ENCODE assay signal across 16 cellular contexts in genomic region chr10:2981361-2981801, GRCh38.
DNase-seq lines count a peak whose midpoint lies in the region; ATAC-seq, FAIRE-seq and TF ChIP-seq lines count a peak whose summit lies in the region.
"Had no signal": no experiment of that assay in that cellular context is flagged by ENCODE, and none has a peak within 500 bp of the region (broad histone marks: within the 10 kb centered on the region; RNA-seq: fewer than 3 reads in every experiment).

No MANE protein-coding gene starts in this region.

- peak; percentile 3 for DNase-seq in EH (ENCODE audit: low read depth)
- DNase-seq in IMR-90: no peak
- no peak for DNase-seq in K562 (ENCODE audit: extremely low read depth in 1 of 4, low spot score in 3 of 4)
- peak; percentile 80 for DNase-seq in osteocyte (ENCODE audit: extremely low spot score, unreplicated experiment)
- no peak for DNase-seq in kidney
- no peak for DNase-seq in activated CD4-positive, alpha-beta T cell treated with anti-CD3 and anti-CD28 coated beads, Interleukin-2, amount 50 U/mL, for 48 hours
- no peak for DNase-seq in D341Med (ENCODE audit: low spot score)
- no peak for DNase-seq in endothelial cell (ENCODE audit: low spot score)
- DNase-seq: activated CD8-positive, alpha-beta T cell treated with anti-CD3 and anti-CD28 coated beads, Interleukin-2, amount 10 ng/mL, durations not matched to agents 7 days and 5 days; Calu3; esophagus squamous epithelium; glutamatergic neuron; NCI-H187; NCI-H345; pancreas; sigmoid colon had no signal

- no peaks in the 10 kb centered on the region for H3K27me3 ChIP-seq in IMR-90 (ENCODE audit: control insufficient read depth, insufficient read depth, low read length)
- peaks cover 1 to 42% of the 10 kb centered on the region in 2 experiments; a peak in 4 of 5 replicates for H3K27me3 ChIP-seq in K562 (ENCODE audit: control insufficient read depth in 2 of 2, insufficient read depth in 2 of 2, low read length in 2 of 2)
- H3K27me3 ChIP-seq: pancreas had no signal

- FAIRE-seq in K562 (lab: Jason Lieb, UNC) (no peak), kidney (lab: Jason Lieb, UNC) (no peak)
- FAIRE-seq: pancreas had no signal

- peaks cover 10% of the 10 kb centered on the region for H3K9me1 ChIP-seq in IMR-90 (ENCODE audit: insufficient read depth, low read length)
- no peaks in the 10 kb centered on the region for H3K9me1 ChIP-seq in K562 (ENCODE audit: control insufficient read depth, insufficient read depth, low read length)

- H2BK5ac ChIP-seq in IMR-90 (ENCODE audit: low read depth, low read length, poor library complexity, severe bottlenecking): peak overlapping the region; percentile 68

- no peak overlapping the region for H4K5ac ChIP-seq in IMR-90 (ENCODE audit: low read depth, low read length)

- H2AFZ ChIP-seq in IMR-90 (replicated peaks; ENCODE audit: low read length, poor library complexity) (peak overlapping the region; percentile 86), K562 (ENCODE audit: low read depth, low read length) (peak overlapping the region; percentile 43; the same call in 1 of the 2 replicates)

- H3K9me3 Mint-ChIP-seq in osteocyte (ENCODE audit: unreplicated experiment) (no peaks in the 10 kb centered on the region), endothelial cell (ENCODE audit: unreplicated experiment) (no peaks in the 10 kb centered on the region)

- H4K91ac ChIP-seq in IMR-90 (ENCODE audit: insufficient read depth, low read depth, low read length): peak overlapping the region; percentile 56

- TF ChIP-seq POLR2A in IMR-90 (IDR thresholded peaks at IDR 0.05; ENCODE audit: low read depth, low read length): no peak
- no peak for TF ChIP-seq POLR2A in K562 (conservative IDR thresholded peaks at IDR 0.05)

- no peak overlapping the region for H3K4me3 ChIP-seq in IMR-90 (ENCODE audit: insufficient read depth, low read depth, low read length)
- H3K4me3 ChIP-seq in K562: no peak overlapping the region
- no peak overlapping the region for H3K4me3 ChIP-seq in kidney (ENCODE audit: low read length in 2 of 2)
- H3K4me3 ChIP-seq: esophagus squamous epithelium, pancreas, sigmoid colon had no signal

- peak overlapping the region; percentile 36; the same call in 1 of the 2 replicates for H3K27ac ChIP-seq in IMR-90 (ENCODE audit: insufficient read depth, low read length)
- no peak overlapping the region for H3K27ac ChIP-seq in K562 (ENCODE audit: extremely low read depth, low read depth, low read length)
- H3K27ac ChIP-seq in kidney (ENCODE audit: low read depth in 2 of 2, low read length in 2 of 2): no peak overlapping the region
- H3K27ac ChIP-seq: esophagus squamous epithelium, pancreas, sigmoid colon had no signal

- peak overlapping the region; percentile 53 to 68; a peak in 3 of 4 replicates for H4K8ac ChIP-seq in IMR-90 (ENCODE audit: low read depth in 2 of 2, low read length in 2 of 2)

- no peak overlapping the region for H3K4me2 ChIP-seq in IMR-90 (ENCODE audit: low read depth, low read length)
- H3K4me2 ChIP-seq in K562 (ENCODE audit: insufficient read depth, low read length): peak overlapping the region; percentile 48; the same call in 1 of the 2 replicates

- H3K79me1 ChIP-seq in IMR-90 (ENCODE audit: low read depth in 1 of 2, low read length in 2 of 2): no peaks in the 10 kb centered on the region

- no peak overlapping the region for H3K18ac ChIP-seq in IMR-90 (ENCODE audit: low read depth, low read length)

- H3K36me3 Mint-ChIP-seq in osteocyte (ENCODE audit: unreplicated experiment) (no peaks in the 10 kb centered on the region), endothelial cell (ENCODE audit: low read depth, unreplicated experiment) (no peaks in the 10 kb centered on the region)

- H3K23ac ChIP-seq in IMR-90 (ENCODE audit: low read depth, low read length): 0 out of 2 replicates have a peak overlapping the region, but pooled peaks have one; percentile 46

- peak overlapping the region; percentile 45; the same call in 2 of the 3 replicates for H2BK15ac ChIP-seq in IMR-90 (ENCODE audit: low read depth, low read length)

- H2BK120ac ChIP-seq in IMR-90 (ENCODE audit: low read depth, low read length): peak overlapping the region; percentile 93

- H3K4me1 Mint-ChIP-seq in osteocyte (ENCODE audit: unreplicated experiment) (peaks cover 52% of the 10 kb centered on the region), endothelial cell (ENCODE audit: unreplicated experiment) (peaks cover 6% of the 10 kb centered on the region)

- dilution Hi-C loops in IMR-90 (cut with HindIII; ENCODE audit: low sequenced_read_pairs, unreplicated experiment): no loop called here

- no TSS peak for BruUV-seq in IMR-90 (replicated peaks; lab: Mats Ljungman, UMichigan)
- no TSS peak for BruUV-seq in K562 (replicated peaks; lab: Mats Ljungman, UMichigan)

- H2AK9ac ChIP-seq in IMR-90 (replicated peaks; ENCODE audit: low read depth, low read length, poor library complexity): peak overlapping the region; percentile 71

- peak overlapping the region; percentile 78 for H3K14ac ChIP-seq in IMR-90 (replicated peaks; ENCODE audit: low read depth, low read length)

- H3K36me3 ChIP-seq in IMR-90 (ENCODE audit: control insufficient read depth, insufficient read depth, low read length) (no peaks in the 10 kb centered on the region), K562 (ENCODE audit: control insufficient read depth, insufficient read depth, low read length) (no peaks in the 10 kb centered on the region), kidney (ENCODE audit: control insufficient read depth in 1 of 2, insufficient read depth in 2 of 2, low read length in 2 of 2) (no peaks in the 10 kb centered on the region)
- H3K36me3 ChIP-seq: esophagus squamous epithelium, pancreas, sigmoid colon had no signal

- TF ChIP-seq CTCF in IMR-90 (conservative IDR thresholded peaks at IDR 0.05; ENCODE audit: low read depth, low read length) (no peak), K562 (IDR thresholded peaks at IDR 0.05 in 2 of 3, conservative IDR thresholded peaks at IDR 0.05 in 1 of 3; ENCODE audit: insufficient read depth in 2 of 3, low read depth in 1 of 3, low read length in 3 of 3) (no peak), osteocyte (IDR thresholded peaks at IDR 0.05) (no peak), kidney (IDR thresholded peaks at IDR 0.05; ENCODE audit: borderline replicate concordance, extremely low read depth, insufficient read depth) (no peak), endothelial cell (IDR thresholded peaks at IDR 0.05; ENCODE audit: unreplicated experiment) (no peak)

- no peak for TF ChIP-seq EP300 in K562 (IDR thresholded peaks at IDR 0.05; ENCODE audit: low read length)

- no peaks in the 10 kb centered on the region for H3K27me3 Mint-ChIP-seq in osteocyte (ENCODE audit: unreplicated experiment)
- H3K27me3 Mint-ChIP-seq in endothelial cell (ENCODE audit: unreplicated experiment): no peaks in the 10 kb centered on the region

- H4K20me1 ChIP-seq in IMR-90 (ENCODE audit: insufficient read depth, low read length) (no peaks in the 10 kb centered on the region), K562 (replicated peaks; ENCODE audit: control insufficient read depth, insufficient read depth, low read length) (no peaks in the 10 kb centered on the region)

- in situ Hi-C loops in IMR-90 (cut with MboI; ENCODE audit: low sequenced_read_pairs): no loop called here
- in situ Hi-C loops in K562 (cut with MboI): no loop called here

- H2BK20ac ChIP-seq in IMR-90 (ENCODE audit: low read depth, low read length): peak overlapping the region; percentile 96

- 78% methylated on average over 14 of the region's 19 CpGs; no CpG with 5 or more reads in 1 of the 2 experiments for WGBS in IMR-90 (ENCODE audit: extremely low coverage in 2 of 2, insufficient read length in 1 of 2), 2 experiments
- WGBS in K562 (ENCODE audit: insufficient coverage, low coverage, missing lambda C conversion rate): 3% methylated on average over 18 of the region's 19 CpGs

- peak overlapping the region; percentile 62 for H2AK5ac ChIP-seq in IMR-90 (ENCODE audit: low read depth, low read length)

- H3K4ac ChIP-seq in IMR-90 (ENCODE audit: low read depth, low read length): peak overlapping the region; percentile 92

- TF ChIP-seq RAD21 in IMR-90 (IDR thresholded peaks at IDR 0.05; ENCODE audit: low read length) (no peak), K562 (CRISPR knock-in tag; conservative IDR thresholded peaks at IDR 0.05 in 1 of 2, IDR thresholded peaks at IDR 0.05 in 1 of 2) (no peak)

- POLR2A ChIA-PET in IMR-90 (lab: Charles Lee; ENCODE audit: unreplicated experiment): interaction anchor here (0.6 kb wide), 1 partner anchor 44 kb away, joined by 5 read pairs; no protein-coding TSS in a partner anchor
- POLR2A ChIA-PET in K562 (lab: Yijun Ruan, JAX): interaction anchor here (0.6 kb wide), 1 partner anchor 1117 kb away, joined by 3 read pairs; no protein-coding TSS in a partner anchor

- H3K4me1 ChIP-seq in IMR-90 (ENCODE audit: control insufficient read depth, insufficient read depth, low read length) (peaks cover 10% of the 10 kb centered on the region), K562 (replicated peaks in 1 of 2; ENCODE audit: control insufficient read depth in 2 of 2, insufficient read depth in 2 of 2, low read length in 2 of 2) (peaks cover 5 to 11% of the 10 kb centered on the region in 2 experiments; a peak in 3 of 5 replicates), kidney (ENCODE audit: control insufficient read depth in 1 of 2, insufficient read depth in 1 of 2, low read depth in 1 of 2, low read length in 2 of 2) (no peaks in the 10 kb centered on the region)
- H3K4me1 ChIP-seq: sigmoid colon had no signal

- peak overlapping the region; percentile 5; the same call in 1 of the 2 replicates for H3K56ac ChIP-seq in IMR-90 (ENCODE audit: extremely low read depth, insufficient read depth, low read length)

- ATAC-seq in IMR-90 (ENCODE audit: low read depth) (no peak), K562 (no peak; the same call in 2 of the 3 replicates)
- ATAC-seq: activated CD8-positive, alpha-beta T cell treated with anti-CD3 and anti-CD28 coated beads, Interleukin-2, amount 10 ng/mL, durations not matched to agents 7 days and 5 days; pancreas had no signal

- H3K27ac Mint-ChIP-seq in osteocyte (ENCODE audit: unreplicated experiment) (peak overlapping the region; percentile 92), endothelial cell (ENCODE audit: unreplicated experiment) (no peak overlapping the region)
- H3K27ac Mint-ChIP-seq: activated CD8-positive, alpha-beta T cell treated with anti-CD3 and anti-CD28 coated beads, Interleukin-2, amount 10 ng/mL, durations not matched to agents 7 days and 5 days had no signal

- H3K79me2 ChIP-seq in K562 (ENCODE audit: control insufficient read depth, insufficient read depth, low read length): no peaks in the 10 kb centered on the region

- no peaks in the 10 kb centered on the region for H3K9me3 ChIP-seq in IMR-90 (ENCODE audit: control insufficient read depth, insufficient read depth, low read length)
- H3K9me3 ChIP-seq in K562 (replicated peaks; ENCODE audit: control insufficient read depth, insufficient read depth, low read depth, low read length): no peaks in the 10 kb centered on the region
- H3K9me3 ChIP-seq in kidney (ENCODE audit: control insufficient read depth in 1 of 2, low read length in 2 of 2): no peaks in the 10 kb centered on the region
- H3K9me3 ChIP-seq: esophagus squamous epithelium, pancreas, sigmoid colon had no signal

- peak overlapping the region; percentile 21 for H3K4me3 Mint-ChIP-seq in osteocyte (ENCODE audit: unreplicated experiment)
- H3K4me3 Mint-ChIP-seq in endothelial cell (ENCODE audit: unreplicated experiment): no peak overlapping the region
- H3K4me3 Mint-ChIP-seq: activated CD8-positive, alpha-beta T cell treated with anti-CD3 and anti-CD28 coated beads, Interleukin-2, amount 10 ng/mL, durations not matched to agents 7 days and 5 days had no signal

- CTCF ChIA-PET in IMR-90 (lab: Yijun Ruan, JAX): interaction anchor here (0.6 to 1.4 kb wide), 4 partner anchors 13 to 62 kb away, joined by 3 to 9 read pairs (median 5); no protein-coding TSS in a partner anchor
- CTCF ChIA-PET in K562 (lab: Yijun Ruan, JAX; ENCODE audit: low intra/inter-chr PET ratio): no interaction called here

- intact Hi-C loops in IMR-90 (cut with micrococcal nuclease): no loop called here
- intact Hi-C loops in K562 (cut with micrococcal nuclease): no loop called here
- intact Hi-C loops in kidney (cut with DNase I): no loop called here

- H3K9ac ChIP-seq in IMR-90 (ENCODE audit: low read depth, low read length) (no peak overlapping the region), K562 (ENCODE audit: insufficient read depth in 1 of 2, low read depth in 2 of 2, low read length in 2 of 2) (peak overlapping the region in 1 of 2 experiments; percentile 68; a peak in 2 of 4 replicates), kidney (ENCODE audit: low read length in 2 of 2) (no peak overlapping the region)

Comparison
In these comparisons a context has a peak if more than half of its experiments do, and no peak if none do; other contexts are left out.
1. DNase-seq: peak in EH (single experiment) and osteocyte (single experiment); none in IMR-90 (single experiment), K562 (0 of 4), kidney (single experiment), activated CD4-positive, alpha-beta T cell treated with anti-CD3 and anti-CD28 coated beads, Interleukin-2, amount 50 U/mL, for 48 hours (0 of 2), D341Med (single experiment) and endothelial cell (single experiment).